1 cellular context compared by ENCODE assay signal in the genomic region with DNA sequence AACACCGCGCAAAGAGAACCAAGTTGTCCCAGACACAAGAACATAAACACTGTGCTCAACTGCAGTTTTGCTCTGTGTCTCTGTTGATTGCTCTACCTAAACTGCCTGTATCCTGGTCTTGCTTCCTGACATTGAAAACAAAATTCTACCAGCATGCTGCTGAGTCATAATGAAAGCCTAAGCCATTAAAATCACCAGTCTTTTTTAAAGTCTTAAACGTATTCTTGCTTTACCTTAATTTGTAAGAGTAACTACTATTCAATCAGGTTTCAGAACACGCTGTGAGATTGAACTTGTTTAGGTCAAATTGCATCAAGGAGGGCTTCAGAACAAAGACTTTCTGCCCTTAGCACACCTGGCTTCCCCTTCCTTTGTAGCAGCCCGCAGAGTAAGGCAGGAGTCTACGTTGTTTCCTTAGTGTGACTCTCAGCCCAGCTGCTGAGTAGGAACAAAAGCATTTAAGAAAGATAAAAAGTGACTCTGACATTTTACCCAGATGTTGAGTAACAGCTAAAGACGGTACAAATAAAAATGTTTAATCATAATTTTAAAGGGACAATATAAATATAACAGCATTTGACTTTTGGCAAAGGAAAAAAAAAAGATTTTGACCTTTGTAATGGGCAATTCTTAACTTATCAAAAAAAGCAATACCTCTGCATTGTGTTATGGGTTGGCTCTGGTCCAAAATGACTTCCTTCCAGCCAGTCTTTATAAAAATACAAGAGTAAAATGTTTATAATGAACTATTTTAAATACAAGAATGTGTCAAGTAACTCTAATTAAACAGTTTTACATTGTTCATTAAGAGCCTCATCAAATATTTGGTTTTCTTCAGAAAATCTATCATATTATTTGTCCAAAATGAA.
A peak's percentile ranks its signal among the peaks of the same experiment; 100 is the strongest.
TF ChIP-seq lines count a peak whose summit lies in the region.

No MANE protein-coding gene starts in this region.

TF ChIP-seq in WTC11, 78 proteins besides CTCF, POLR2A, EP300 and RAD21 (continued from another document):
- TF ChIP-seq IRF2 (CRISPR knock-in tag; IDR thresholded peaks at IDR 0.05; ENCODE audit: borderline replicate concordance, low read depth) (no peak), GTF2I (CRISPR knock-in tag; conservative IDR thresholded peaks at IDR 0.05) (no peak), ZNF423 (CRISPR knock-in tag; IDR thresholded peaks at IDR 0.05) (peak; percentile 13; the same call in 1 of the 2 replicates), ZNF219 (CRISPR knock-in tag; IDR thresholded peaks at IDR 0.05; ENCODE audit: borderline replicate concordance) (no peak), EMX1 (CRISPR knock-in tag; IDR thresholded peaks at IDR 0.05) (no peak), ATF1 (CRISPR knock-in tag; IDR thresholded peaks at IDR 0.05) (no peak), ESRRA (CRISPR knock-in tag; IDR thresholded peaks at IDR 0.05; ENCODE audit: borderline replicate concordance) (no peak)
- TF ChIP-seq, protein P1, sequence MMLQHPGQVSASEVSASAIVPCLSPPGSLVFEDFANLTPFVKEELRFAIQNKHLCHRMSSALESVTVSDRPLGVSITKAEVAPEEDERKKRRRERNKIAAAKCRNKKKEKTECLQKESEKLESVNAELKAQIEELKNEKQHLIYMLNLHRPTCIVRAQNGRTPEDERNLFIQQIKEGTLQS (CRISPR knock-in tag; conservative IDR thresholded peaks at IDR 0.05): no peak
- TF ChIP-seq, protein P2, sequence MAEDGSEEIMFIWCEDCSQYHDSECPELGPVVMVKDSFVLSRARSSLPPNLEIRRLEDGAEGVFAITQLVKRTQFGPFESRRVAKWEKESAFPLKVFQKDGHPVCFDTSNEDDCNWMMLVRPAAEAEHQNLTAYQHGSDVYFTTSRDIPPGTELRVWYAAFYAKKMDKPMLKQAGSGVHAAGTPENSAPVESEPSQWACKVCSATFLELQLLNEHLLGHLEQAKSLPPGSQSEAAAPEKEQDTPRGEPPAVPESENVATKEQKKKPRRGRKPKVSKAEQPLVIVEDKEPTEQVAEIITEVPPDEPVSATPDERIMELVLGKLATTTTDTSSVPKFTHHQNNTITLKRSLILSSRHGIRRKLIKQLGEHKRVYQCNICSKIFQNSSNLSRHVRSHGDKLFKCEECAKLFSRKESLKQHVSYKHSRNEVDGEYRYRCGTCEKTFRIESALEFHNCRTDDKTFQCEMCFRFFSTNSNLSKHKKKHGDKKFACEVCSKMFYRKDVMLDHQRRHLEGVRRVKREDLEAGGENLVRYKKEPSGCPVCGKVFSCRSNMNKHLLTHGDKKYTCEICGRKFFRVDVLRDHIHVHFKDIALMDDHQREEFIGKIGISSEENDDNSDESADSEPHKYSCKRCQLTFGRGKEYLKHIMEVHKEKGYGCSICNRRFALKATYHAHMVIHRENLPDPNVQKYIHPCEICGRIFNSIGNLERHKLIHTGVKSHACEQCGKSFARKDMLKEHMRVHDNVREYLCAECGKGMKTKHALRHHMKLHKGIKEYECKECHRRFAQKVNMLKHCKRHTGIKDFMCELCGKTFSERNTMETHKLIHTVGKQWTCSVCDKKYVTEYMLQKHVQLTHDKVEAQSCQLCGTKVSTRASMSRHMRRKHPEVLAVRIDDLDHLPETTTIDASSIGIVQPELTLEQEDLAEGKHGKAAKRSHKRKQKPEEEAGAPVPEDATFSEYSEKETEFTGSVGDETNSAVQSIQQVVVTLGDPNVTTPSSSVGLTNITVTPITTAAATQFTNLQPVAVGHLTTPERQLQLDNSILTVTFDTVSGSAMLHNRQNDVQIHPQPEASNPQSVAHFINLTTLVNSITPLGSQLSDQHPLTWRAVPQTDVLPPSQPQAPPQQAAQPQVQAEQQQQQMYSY (CRISPR knock-in tag; IDR thresholded peaks at IDR 0.05): no peak
- TF ChIP-seq, protein P3, sequence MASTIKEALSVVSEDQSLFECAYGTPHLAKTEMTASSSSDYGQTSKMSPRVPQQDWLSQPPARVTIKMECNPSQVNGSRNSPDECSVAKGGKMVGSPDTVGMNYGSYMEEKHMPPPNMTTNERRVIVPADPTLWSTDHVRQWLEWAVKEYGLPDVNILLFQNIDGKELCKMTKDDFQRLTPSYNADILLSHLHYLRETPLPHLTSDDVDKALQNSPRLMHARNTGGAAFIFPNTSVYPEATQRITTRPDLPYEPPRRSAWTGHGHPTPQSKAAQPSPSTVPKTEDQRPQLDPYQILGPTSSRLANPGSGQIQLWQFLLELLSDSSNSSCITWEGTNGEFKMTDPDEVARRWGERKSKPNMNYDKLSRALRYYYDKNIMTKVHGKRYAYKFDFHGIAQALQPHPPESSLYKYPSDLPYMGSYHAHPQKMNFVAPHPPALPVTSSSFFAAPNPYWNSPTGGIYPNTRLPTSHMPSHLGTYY (CRISPR knock-in tag; IDR thresholded peaks at IDR 0.05): no peak
